ENCODE assay signal across 1 cellular context in genomic region chr2:11292464-11293255, GRCh38.
A peak's percentile ranks its signal among the peaks of the same experiment; 100 is the strongest.
TF ChIP-seq lines count a peak whose summit lies in the region.

No MANE protein-coding gene starts in this region.

TF ChIP-seq in HEK293, 187 proteins besides CTCF, POLR2A, EP300 and RAD21 (continued from another document):
- no peak for TF ChIP-seq PRDM10 (tag by site-specific recombination; IDR thresholded peaks at IDR 0.05)
- no peak for TF ChIP-seq ZNF624 (tag by site-specific recombination; IDR thresholded peaks at IDR 0.05)
- no peak for TF ChIP-seq ZEB2 (tag by site-specific recombination; IDR thresholded peaks at IDR 0.05)
- TF ChIP-seq ZNF560 (tag by site-specific recombination; IDR thresholded peaks at IDR 0.05; ENCODE audit: borderline replicate concordance) = no peak
- TF ChIP-seq YY1 (tag by site-specific recombination; IDR thresholded peaks at IDR 0.05) = no peak
- no peak for TF ChIP-seq ZNF585B (tag by site-specific recombination; IDR thresholded peaks at IDR 0.05)
- TF ChIP-seq ZNF473 (tag by site-specific recombination; IDR thresholded peaks at IDR 0.05) = no peak
- no peak for TF ChIP-seq ZNF23 (tag by site-specific recombination; IDR thresholded peaks at IDR 0.05; ENCODE audit: borderline replicate concordance)
- 0 out of 2 replicates have a peak, but pooled peaks have one; percentile 28 for TF ChIP-seq SP7 (tag by site-specific recombination; IDR thresholded peaks at IDR 0.05)
- TF ChIP-seq ZNF221 (tag by site-specific recombination; IDR thresholded peaks at IDR 0.05; ENCODE audit: borderline replicate concordance) = no peak
- TF ChIP-seq SETDB1 (IDR thresholded peaks at IDR 0.05; ENCODE audit: insufficient read length, low read length) = peak; percentile 69
- TF ChIP-seq SALL2 (tag by site-specific recombination; IDR thresholded peaks at IDR 0.05; ENCODE audit: borderline replicate concordance) = no peak
- TF ChIP-seq ZNF654 (tag by site-specific recombination; IDR thresholded peaks at IDR 0.05; ENCODE audit: low read depth) = no peak
- TF ChIP-seq ZNF169 (tag by site-specific recombination; IDR thresholded peaks at IDR 0.05) = no peak
- TF ChIP-seq ZBTB10 (tag by site-specific recombination; IDR thresholded peaks at IDR 0.05) = no peak
- peak; percentile 51; the same call in 1 of the 2 replicates for TF ChIP-seq ZBTB17 (tag by site-specific recombination; IDR thresholded peaks at IDR 0.05)
- TF ChIP-seq PRDM6 (tag by site-specific recombination; IDR thresholded peaks at IDR 0.05) = peak; percentile 83
- no peak for TF ChIP-seq ZNF248 (tag by site-specific recombination; IDR thresholded peaks at IDR 0.05)
- TF ChIP-seq ZNF660 (tag by site-specific recombination; IDR thresholded peaks at IDR 0.05) = no peak
- 0 out of 2 replicates have a peak, but pooled peaks have one; percentile 39 for TF ChIP-seq IKZF3 (tag by site-specific recombination; IDR thresholded peaks at IDR 0.05)
- no peak for TF ChIP-seq ZNF37A (tag by site-specific recombination; IDR thresholded peaks at IDR 0.05)
- TF ChIP-seq ZNF626 (tag by site-specific recombination; IDR thresholded peaks at IDR 0.05) = no peak
- no peak for TF ChIP-seq ZSCAN18 (tag by site-specific recombination; IDR thresholded peaks at IDR 0.05)
- TF ChIP-seq ZNF174 (tag by site-specific recombination; IDR thresholded peaks at IDR 0.05) = no peak
- no peak for TF ChIP-seq ZBTB6 (tag by site-specific recombination; IDR thresholded peaks at IDR 0.05)
